Comparison of ENCODE assay signal across 8 cellular contexts in genomic region chr1:65066766-65067490, GRCh38.
DNase-seq lines count a peak whose midpoint lies in the region; FAIRE-seq and TF ChIP-seq lines count a peak whose summit lies in the region.

No MANE protein-coding gene starts in this region.

- H3K4me3 ChIP-seq in NB4 (ENCODE audit: low read depth, low read length), result peak overlapping the region; percentile 51
- peak overlapping the region; percentile 59 to 84 for H3K4me3 ChIP-seq in cardiac fibroblast (replicated peaks in 1 of 2; ENCODE audit: low read depth in 2 of 2, low read length in 2 of 2)
- H3K4me3 ChIP-seq in smooth muscle cell, result peak overlapping the region; percentile 72

- no peaks in the 10 kb centered on the region for H3K36me3 ChIP-seq in smooth muscle cell (ENCODE audit: low read depth)

- H3K9me3 ChIP-seq in smooth muscle cell (replicated peaks; ENCODE audit: low read depth), result no peaks in the 10 kb centered on the region

- under 1% methylated on average over 29 of the region's 101 CpGs for WGBS in smooth muscle cell (ENCODE audit: low lambda C conversion rate)

- no peaks in the 10 kb centered on the region for H3K79me2 ChIP-seq in smooth muscle cell (ENCODE audit: low read depth)

- no peak for FAIRE-seq in RCC 7860 (lab: Jason Lieb, UNC)

- peaks cover 20% of the 10 kb centered on the region for H3K27me3 ChIP-seq in smooth muscle cell (ENCODE audit: low read depth)

- peak overlapping the region; percentile 88 for H3K4me2 ChIP-seq in smooth muscle cell

- H2AFZ ChIP-seq in smooth muscle cell (ENCODE audit: low read depth), result peak overlapping the region; percentile 85

- no peak overlapping the region for H3K27ac ChIP-seq in smooth muscle cell (ENCODE audit: low read depth)

- DNase-seq in DMS53 treated with DMSO at 0.1 percent for 48 hours (lab: John Stamatoyannopoulos, UW; ENCODE audit: unreplicated experiment) (peak; percentile 67), H4 (ENCODE audit: low spot score) (peak; percentile 81), NB4 (ENCODE audit: low read depth) (peak; percentile 76), cardiac fibroblast (ENCODE audit: low read depth in 2 of 2) (peak; percentile 78 to 95), inferior parietal cortex (ENCODE audit: extremely low spot score) (peak; percentile 81), smooth muscle cell (lab: John Stamatoyannopoulos, UW; ENCODE audit: unreplicated experiment) (peak; percentile 73), RCC 7860 (ENCODE audit: low spot score) (no peak)
- DNase-seq in activated CD4-positive, CD25-positive, alpha-beta regulatory T cell (lab: John Stamatoyannopoulos, UW), result peak; percentile 45 to 75 (median 63)

- no peaks in the 10 kb centered on the region for H4K20me1 ChIP-seq in smooth muscle cell (ENCODE audit: low read depth)

- peak; percentile 21 for TF ChIP-seq POLR2A in NB4 (IDR thresholded peaks at IDR 0.05; ENCODE audit: extremely low read depth, insufficient read length)

- H3F3A ChIP-seq in smooth muscle cell (ENCODE audit: low read depth), result peaks cover 4% of the 10 kb centered on the region

- TF ChIP-seq CTCF in NB4 (IDR thresholded peaks at IDR 0.05; ENCODE audit: low read depth, low read length) (no peak), cardiac fibroblast (IDR thresholded peaks at IDR 0.05; ENCODE audit: low read depth, low read length) (no peak), smooth muscle cell (IDR thresholded peaks at IDR 0.05; ENCODE audit: borderline replicate concordance, insufficient read depth, poor library complexity, severe bottlenecking) (no peak)

- H3K9ac ChIP-seq in smooth muscle cell (ENCODE audit: low read depth), result no peak overlapping the region

- H3K4me1 ChIP-seq in smooth muscle cell (ENCODE audit: low read depth), result no peaks in the 10 kb centered on the region
